Comparison of ENCODE assay signal across 16 cellular contexts in genomic region chr19:15438124-15438496, GRCh38. TPM values are rescaled to one million over a fixed set of nuclear protein-coding genes. Genes with fewer than 3 reads are reported as not detected.
A peak's percentile ranks its signal among the peaks of the same experiment; 100 is the strongest.
DNase-seq lines count a peak whose midpoint lies in the region; ATAC-seq and TF ChIP-seq lines count a peak whose summit lies in the region.
"Had no signal": no experiment of that assay in that cellular context is flagged by ENCODE, and none has a peak within 500 bp of the region (broad histone marks: within the 10 kb centered on the region; RNA-seq: fewer than 3 reads in every experiment).

No MANE protein-coding gene starts in this region.

- no peak overlapping the region for H2AK5ac ChIP-seq in trophoblast cell (ENCODE audit: low read length)

- no peak overlapping the region for H4K8ac ChIP-seq in trophoblast cell (ENCODE audit: low read depth, low read length)

- H3K9me3 Mint-ChIP-seq in activated naive CD4-positive, alpha-beta T cell treated with anti-CD3 and anti-CD28 coated beads, Interleukin-2, amount 10 ng/mL, durations not matched to agents 7 days and 5 days: no peaks in the 10 kb centered on the region

- no peaks in the 10 kb centered on the region for H3K27me3 Mint-ChIP-seq in activated naive CD4-positive, alpha-beta T cell treated with anti-CD3 and anti-CD28 coated beads, Interleukin-2, amount 10 ng/mL, durations not matched to agents 7 days and 5 days

- no peak overlapping the region for H2BK12ac ChIP-seq in trophoblast cell (ENCODE audit: low read length)

- H3K4me2 ChIP-seq in trophoblast cell (ENCODE audit: low read length): no peak overlapping the region

- no peaks in the 10 kb centered on the region for H3K27me3 ChIP-seq in esophagus squamous epithelium
- no peaks in the 10 kb centered on the region for H3K27me3 ChIP-seq in trophoblast cell (ENCODE audit: insufficient read depth, low read length)
- no peaks in the 10 kb centered on the region for H3K27me3 ChIP-seq in uterus
- H3K27me3 ChIP-seq: Peyer's patch had no signal

- no peak for ATAC-seq in HG03039 (IDR thresholded peaks at IDR 0.05; ENCODE audit: unreplicated experiment)
- ATAC-seq: Right ventricle myocardium inferior had no signal

- no peak overlapping the region for H3K9ac ChIP-seq in trophoblast cell (ENCODE audit: low read length)

- 90% methylated on average over 2 of the region's 2 CpGs; no CpG with 5 or more reads in 1 of the 2 donors for WGBS in esophagus squamous epithelium, 2 donors
- WGBS in trophoblast cell (ENCODE audit: extremely low coverage, insufficient coverage, insufficient read length): no CpG with 5 or more reads among the region's 2 CpGs

- TF ChIP-seq CTCF in esophagus squamous epithelium (IDR thresholded peaks at IDR 0.05) (no peak), uterus (IDR thresholded peaks at IDR 0.05) (no peak)

- intact Hi-C loops in esophagus squamous epithelium (cut with DNase I) (no loop called here), uterus (cut with DNase I; ENCODE audit: low total_unique reads) (no loop called here)

- no peak overlapping the region for H3K4me3 ChIP-seq in esophagus squamous epithelium
- no peak overlapping the region for H3K4me3 ChIP-seq in trophoblast cell (ENCODE audit: low read depth, low read length)
- no peak overlapping the region for H3K4me3 ChIP-seq in uterus
- H3K4me3 ChIP-seq: Peyer's patch, SK-N-MC had no signal

- H3K4me1 ChIP-seq in esophagus squamous epithelium: peaks cover 2 to 35% (median 27%) of the 10 kb centered on the region in 3 donors
- H3K4me1 ChIP-seq in trophoblast cell (ENCODE audit: control insufficient read depth in 1 of 2, insufficient read depth in 2 of 2, low read length in 2 of 2): peaks cover 3 to 4% of the 10 kb centered on the region in 2 experiments
- peaks cover 0 to 18% of the 10 kb centered on the region in 2 donors for H3K4me1 ChIP-seq in uterus

- H3K36me3 ChIP-seq in esophagus squamous epithelium (peaks cover 0 to 6% (median 0%) of the 10 kb centered on the region in 3 donors), trophoblast cell (ENCODE audit: control insufficient read depth in 1 of 2, insufficient read depth in 2 of 2, low read length in 2 of 2) (no peaks in the 10 kb centered on the region), uterus (no peaks in the 10 kb centered on the region)
- H3K36me3 ChIP-seq: Peyer's patch had no signal

- peaks cover 10% of the 10 kb centered on the region for H3K4me1 Mint-ChIP-seq in activated naive CD4-positive, alpha-beta T cell treated with anti-CD3 and anti-CD28 coated beads, Interleukin-2, amount 10 ng/mL, durations not matched to agents 7 days and 5 days

- H4K12ac ChIP-seq in trophoblast cell (ENCODE audit: low read depth, low read length): no peak overlapping the region

- no peak overlapping the region for H2AFZ ChIP-seq in trophoblast cell (ENCODE audit: insufficient read depth, low read length, poor library complexity)

- H3K27ac Mint-ChIP-seq in activated naive CD4-positive, alpha-beta T cell treated with anti-CD3 and anti-CD28 coated beads, Interleukin-2, amount 10 ng/mL, durations not matched to agents 7 days and 5 days: no peak overlapping the region

- DNase-seq in NCI-H69 (lab: John Stamatoyannopoulos, UW) (peak; percentile 28), esophagus squamous epithelium (lab: John Stamatoyannopoulos, UW) (no peak), trophoblast cell (peak; percentile 14 to 52), uterus (no peak), NCI-H446 (lab: John Stamatoyannopoulos, UW) (no peak)
- no peak for DNase-seq in activated naive CD4-positive, alpha-beta T cell treated with anti-CD3 and anti-CD28 coated beads, Interleukin-2, amount 10 ng/mL, durations not matched to agents 7 days and 5 days
- DNase-seq: DMS79, NCI-H1417, NCI-H1930, NCI-H526 treated with DMSO at 0.1 percent for 48 hours, Peyer's patch had no signal

- H2BK5ac ChIP-seq in trophoblast cell (ENCODE audit: low read depth, low read length, poor library complexity): no peak overlapping the region

- H3K36me3 Mint-ChIP-seq in activated naive CD4-positive, alpha-beta T cell treated with anti-CD3 and anti-CD28 coated beads, Interleukin-2, amount 10 ng/mL, durations not matched to agents 7 days and 5 days: no peaks in the 10 kb centered on the region

- H3K79me1 ChIP-seq in trophoblast cell (ENCODE audit: low read length): no peaks in the 10 kb centered on the region

- H3K9me3 ChIP-seq in esophagus squamous epithelium (no peaks in the 10 kb centered on the region), trophoblast cell (ENCODE audit: insufficient read depth, low read depth, low read length) (peaks cover 2% of the 10 kb centered on the region), uterus (no peaks in the 10 kb centered on the region)
- H3K9me3 ChIP-seq: Peyer's patch had no signal

- no peak overlapping the region for H3K4me3 Mint-ChIP-seq in activated naive CD4-positive, alpha-beta T cell treated with anti-CD3 and anti-CD28 coated beads, Interleukin-2, amount 10 ng/mL, durations not matched to agents 7 days and 5 days

- CTCF ChIA-PET in activated naive CD4-positive, alpha-beta T cell treated with anti-CD3 and anti-CD28 coated beads, Interleukin-2, amount 10 ng/mL, durations not matched to agents 7 days and 5 days (lab: Charles Lee): no interaction called here

- no peaks in the 10 kb centered on the region for H3K79me2 ChIP-seq in trophoblast cell (ENCODE audit: control insufficient read depth, insufficient read depth, low read length, poor library complexity)

- no peak for TF ChIP-seq POLR2A in esophagus squamous epithelium (IDR thresholded peaks at IDR 0.05)
- TF ChIP-seq POLR2A in uterus (IDR thresholded peaks at IDR 0.05): no peak

- H3K27ac ChIP-seq in esophagus squamous epithelium (peak overlapping the region in 3 of 4 donors; percentile 4 to 74 (median 55)), trophoblast cell (ENCODE audit: low read depth, low read length) (no peak overlapping the region), uterus (peak overlapping the region; percentile 69 to 78)
- H3K27ac ChIP-seq: C4-2B, Peyer's patch, SK-N-MC had no signal

- no peak overlapping the region for H2BK120ac ChIP-seq in trophoblast cell (ENCODE audit: insufficient read depth, low read length, poor library complexity)

- no peak overlapping the region for H3K23ac ChIP-seq in trophoblast cell (ENCODE audit: low read length)

- H3K4ac ChIP-seq in trophoblast cell (ENCODE audit: low read depth, low read length): no peak overlapping the region

- no peak overlapping the region for H4K91ac ChIP-seq in trophoblast cell (ENCODE audit: low read depth, low read length)

- H3K18ac ChIP-seq in trophoblast cell (ENCODE audit: low read length): no peak overlapping the region

- no peak overlapping the region for H3K14ac ChIP-seq in trophoblast cell (ENCODE audit: low read length)

RNA-seq across cellular contexts. Expression of gene WIZ, which starts 11.6 kb away (rescaled TPM):
- total RNA-seq in esophagus squamous epithelium: 10 to 100 TPM; 17.2 to 36.5 (median 30.0) TPM
- polyA plus RNA-seq in trophoblast cell (2013): 31.0 and 32.1 TPM in 2 replicates
- 10 to 100 TPM in 1 of 4 donors, 1 to 10 TPM in 3; 6.5 to 53.9 (median 8.5) TPM for total RNA-seq in uterus

RNA-seq across cellular contexts. Expression of gene AKAP8L, which starts 19.3 kb away (rescaled TPM):
- total RNA-seq in esophagus squamous epithelium (10 to 100 TPM; 33.9 to 90.2 (median 63.4) TPM), uterus (100 to 1,000 TPM in 2 of 4 donors, 10 to 100 TPM in 2; 82.4 to 157 (median 117) TPM)
- 92.6 and 94.5 TPM in 2 replicates for polyA plus RNA-seq in trophoblast cell (2013)

RNA-seq across cellular contexts. Expression of gene RASAL3, which starts 26.2 kb away (rescaled TPM):
- total RNA-seq in esophagus squamous epithelium: 1 to 10 TPM; 2.2 to 5.7 (median 2.9) TPM
- polyA plus RNA-seq in trophoblast cell (2013): 0.01 TPM in 1 of 2 replicates, not detected in the other
- total RNA-seq in uterus: 1 to 10 TPM in 2 of 4 donors, under 1 TPM in 1, not detected in 1; 0.51 to 4.3 (median 1.1) TPM
- total RNA-seq: HT-29 had no signal

RNA-seq across cellular contexts. Expression of gene PGLYRP2, which starts 41.2 kb away (rescaled TPM):
- total RNA-seq in esophagus squamous epithelium (not detected), uterus (not detected)
- polyA plus RNA-seq in trophoblast cell (2013): not detected in 2 replicates
- total RNA-seq: HT-29, Peyer's patch, Right ventricle myocardium inferior had no signal

RNA-seq across cellular contexts. Expression of gene AKAP8, which starts 58.5 kb away (rescaled TPM):
- total RNA-seq in esophagus squamous epithelium (10 to 100 TPM; 17.4 to 32.4 (median 21.7) TPM), uterus (10 to 100 TPM; 17.1 to 55.6 (median 39.2) TPM)
- 40.6 and 42.9 TPM in 2 replicates for polyA plus RNA-seq in trophoblast cell (2013)

Comparison
In these comparisons a context has a peak if more than half of its experiments do, and no peak if none do; other contexts are left out.
1. DNase-seq: peak in NCI-H69 (single experiment) and trophoblast cell (2 of 2); none in esophagus squamous epithelium (single experiment), uterus (0 of 2), activated naive CD4-positive, alpha-beta T cell treated with anti-CD3 and anti-CD28 coated beads, Interleukin-2, amount 10 ng/mL, durations not matched to agents 7 days and 5 days (single experiment) and NCI-H446 (0 of 2).